In the genomic region with DNA sequence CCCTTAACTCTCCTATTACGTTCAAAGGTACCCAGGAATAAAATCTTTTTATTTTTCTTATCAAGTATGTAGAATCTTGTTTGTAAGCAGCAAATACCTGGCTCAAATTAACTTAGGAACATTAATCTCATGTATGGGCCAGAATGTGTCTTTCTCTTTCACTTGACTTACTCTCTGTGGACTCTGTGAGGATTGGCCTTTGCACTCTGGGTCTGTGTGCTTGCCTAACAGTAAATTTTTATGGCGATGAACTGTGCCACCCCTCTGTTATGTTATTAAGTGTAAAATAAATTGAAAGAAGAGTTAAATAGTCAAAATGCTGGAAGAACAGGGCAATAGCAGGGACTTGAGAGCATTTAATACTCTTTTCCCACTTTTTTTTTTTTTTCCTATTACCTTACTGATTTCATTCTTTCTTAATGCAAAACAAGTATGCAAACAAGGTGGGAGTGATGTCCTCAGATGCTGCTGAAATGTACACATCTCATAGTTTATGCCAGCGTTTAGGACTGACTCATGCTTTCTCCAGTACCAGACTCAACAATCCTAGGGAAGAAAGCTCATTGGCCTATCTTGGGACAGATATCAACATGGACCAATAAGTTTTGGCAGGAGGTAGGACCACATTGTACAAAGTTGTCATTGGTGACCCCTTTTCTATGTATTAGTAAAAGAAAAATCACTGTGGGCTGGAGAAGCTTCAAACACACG, we compare ENCODE assay signal across 16 cellular contexts. TPM values are rescaled to one million over a fixed set of nuclear protein-coding genes. Genes with fewer than 3 reads are reported as not detected.
A peak's percentile ranks its signal among the peaks of the same experiment; 100 is the strongest.
DNase-seq lines count a peak whose midpoint lies in the region; ATAC-seq and TF ChIP-seq lines count a peak whose summit lies in the region.
"Had no signal": no experiment of that assay in that cellular context is flagged by ENCODE, and none has a peak within 500 bp of the region (broad histone marks: within the 10 kb centered on the region; RNA-seq: fewer than 3 reads in every experiment).

No MANE protein-coding gene starts in this region.

- no peak for TF ChIP-seq POLR2A in right lobe of liver (IDR thresholded peaks at IDR 0.05)

- peak overlapping the region; percentile 14 for H3K27ac ChIP-seq in hepatocyte
- H3K27ac ChIP-seq in right lobe of liver: no peak overlapping the region
- H3K27ac ChIP-seq: A549, C4-2B had no signal

- peak; percentile 62 to 89 (median 74) for ATAC-seq in right lobe of liver
- ATAC-seq in effector memory CD8-positive, alpha-beta T cell (replicated peaks): no peak
- ATAC-seq: A549 had no signal

- TF ChIP-seq CTCF in hepatocyte (IDR thresholded peaks at IDR 0.05; ENCODE audit: poor library complexity): no peak
- TF ChIP-seq CTCF in right lobe of liver (IDR thresholded peaks at IDR 0.05): no peak
- TF ChIP-seq CTCF in foreskin fibroblast (IDR thresholded peaks at IDR 0.05; ENCODE audit: low read depth, low read length): no peak

- no peak overlapping the region for H3K27ac Mint-ChIP-seq in effector memory CD8-positive, alpha-beta T cell
- H3K27ac Mint-ChIP-seq: CD4-positive, alpha-beta memory T cell; H9 had no signal

- intact Hi-C loops in right lobe of liver (cut with DNase I): no loop called here

- no peaks in the 10 kb centered on the region for H3K36me3 ChIP-seq in hepatocyte (replicated peaks; ENCODE audit: insufficient read depth, low read depth)
- no peaks in the 10 kb centered on the region for H3K36me3 ChIP-seq in right lobe of liver
- H3K36me3 ChIP-seq: BE2C had no signal

- DNase-seq in amniotic epithelial cell (ENCODE audit: low read depth) (peak; percentile 31), hepatocyte (ENCODE audit: low spot score) (peak; percentile 34), right lobe of liver (no peak), foreskin fibroblast (no peak), GM19238 (ENCODE audit: insufficient read length, low spot score) (no peak), T-helper 1 cell (no peak)
- no peak for DNase-seq in effector memory CD8-positive, alpha-beta T cell
- DNase-seq: BE2C; CD4-positive, alpha-beta memory T cell; DMS153; DMS79 treated with DMSO at 0.1 percent for 48 hours; EL; GOT3; H9 had no signal

- H2AFZ ChIP-seq in hepatocyte: no peak overlapping the region

- no peak overlapping the region for H3K4me3 Mint-ChIP-seq in effector memory CD8-positive, alpha-beta T cell
- H3K4me3 Mint-ChIP-seq: CD4-positive, alpha-beta memory T cell; H9 had no signal

- peaks cover 0 to 3% of the 10 kb centered on the region in 2 donors for H3K4me1 Mint-ChIP-seq in effector memory CD8-positive, alpha-beta T cell (ENCODE audit: low read depth in 2 of 2)

- H3K27me3 ChIP-seq in hepatocyte (peaks cover 2% of the 10 kb centered on the region), right lobe of liver (no peaks in the 10 kb centered on the region)
- H3K27me3 ChIP-seq: BE2C had no signal

- H3K9me3 ChIP-seq in hepatocyte (ENCODE audit: low read depth): no peaks in the 10 kb centered on the region
- H3K9me3 ChIP-seq in right lobe of liver: no peaks in the 10 kb centered on the region
- H3K9me3 ChIP-seq: A549, BE2C had no signal

- peaks cover 0 to 5% of the 10 kb centered on the region in 2 donors for H3K27me3 Mint-ChIP-seq in effector memory CD8-positive, alpha-beta T cell
- H3K27me3 Mint-ChIP-seq: CD4-positive, alpha-beta memory T cell had no signal

- H4K20me1 ChIP-seq in hepatocyte (ENCODE audit: insufficient read depth, poor library complexity, severe bottlenecking): no peaks in the 10 kb centered on the region

- H3K4me2 ChIP-seq in hepatocyte: no peak overlapping the region
- H3K4me2 ChIP-seq: A549 had no signal

- peaks cover 9% of the 10 kb centered on the region for H3K79me2 ChIP-seq in hepatocyte

- H3K4me3 ChIP-seq in hepatocyte (no peak overlapping the region), right lobe of liver (no peak overlapping the region), foreskin fibroblast (ENCODE audit: low read depth in 1 of 2, low read length in 2 of 2) (no peak overlapping the region)
- H3K4me3 ChIP-seq: A549 had no signal

- no peaks in the 10 kb centered on the region for H3K36me3 Mint-ChIP-seq in effector memory CD8-positive, alpha-beta T cell (ENCODE audit: insufficient read depth)
- H3K36me3 Mint-ChIP-seq: CD4-positive, alpha-beta memory T cell had no signal

- H3K4me1 ChIP-seq in hepatocyte (ENCODE audit: insufficient read depth) (peaks cover 3% of the 10 kb centered on the region), right lobe of liver (peaks cover 0 to 6% (median 0%) of the 10 kb centered on the region in 4 donors)
- H3K4me1 ChIP-seq: A549, BE2C had no signal

- H3K9me2 ChIP-seq in hepatocyte (replicated peaks; ENCODE audit: insufficient read depth): no peaks in the 10 kb centered on the region

- WGBS in hepatocyte (ENCODE audit: low lambda C conversion rate, missing lambda C conversion rate): 83% methylated on average over 4 of the region's 4 CpGs
- WGBS in right lobe of liver (ENCODE audit: insufficient coverage, low coverage, low lambda C conversion rate, missing lambda C conversion rate): 38% methylated on average over 4 of the region's 4 CpGs

- no peaks in the 10 kb centered on the region for H3K9me3 Mint-ChIP-seq in effector memory CD8-positive, alpha-beta T cell
- H3K9me3 Mint-ChIP-seq: CD4-positive, alpha-beta memory T cell; H9 had no signal

RNA-seq across cellular contexts. Expression of a gene that starts 25.5 kb away (rescaled TPM):
- total RNA-seq in hepatocyte (11.2 and 12.3 TPM in 2 replicates), right lobe of liver (under 1 TPM in 4 of 6 experiments, not detected in 2; 0.04 to 0.26 (median 0.12) TPM)
- 5.3 and 5.4 TPM in 2 replicates for polyA plus RNA-seq in hepatocyte
- total RNA-seq: CD4-positive, alpha-beta memory T cell had no signal
- polyA plus RNA-seq: CD4-positive, alpha-beta memory T cell had no signal

Comparison
In these comparisons a context has a peak if more than half of its experiments do, and no peak if none do; other contexts are left out.
1. DNase-seq: peak in amniotic epithelial cell (single experiment) and hepatocyte (single experiment); none in right lobe of liver (0 of 3), foreskin fibroblast (0 of 2), GM19238 (single experiment), effector memory CD8-positive, alpha-beta T cell (0 of 3) and T-helper 1 cell (0 of 5).